Comparison of ENCODE assay signal across 1 cellular context in the genomic region with DNA sequence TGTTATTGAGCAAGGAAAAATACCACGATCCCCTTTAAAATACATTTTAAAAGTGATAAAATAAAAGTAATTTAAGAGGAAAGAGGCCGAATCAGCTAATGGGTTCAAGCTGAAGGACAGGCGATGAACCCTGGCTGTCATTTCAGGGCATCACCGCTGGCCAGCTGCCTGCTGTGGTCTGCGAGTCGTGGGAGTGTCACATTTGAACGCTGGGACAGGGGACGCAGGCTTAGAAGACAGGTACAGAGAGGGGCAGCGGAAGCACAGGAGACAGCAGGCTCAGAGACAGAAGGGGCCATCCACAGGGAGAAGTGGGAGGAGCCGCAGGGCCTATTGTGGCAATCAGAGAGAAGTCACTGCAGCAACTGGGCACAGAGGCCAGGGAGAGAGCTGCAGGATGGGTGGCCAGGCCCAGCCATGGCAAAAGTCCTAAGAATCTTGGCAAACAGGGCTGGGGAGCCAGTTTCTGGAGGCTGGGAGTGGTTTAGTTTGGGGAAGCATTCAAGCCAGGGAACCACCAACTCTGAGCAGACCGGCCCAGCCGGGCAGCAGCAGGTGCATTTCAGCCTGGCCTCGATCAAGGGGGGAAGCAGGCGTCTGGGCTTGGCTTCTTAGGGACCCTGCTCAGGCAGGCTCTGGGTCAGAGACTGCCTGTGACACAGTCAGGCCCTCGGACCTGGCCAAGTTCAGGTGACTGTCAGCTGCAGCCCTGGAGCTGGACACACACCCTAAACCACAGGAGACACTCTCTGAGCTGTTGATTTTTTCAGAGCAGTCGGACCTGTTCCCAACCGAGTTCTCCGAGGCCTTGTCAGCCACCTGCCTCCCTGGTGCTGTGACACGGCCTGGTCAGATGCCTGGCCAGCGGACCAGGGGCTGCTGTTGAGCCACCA.
TF ChIP-seq lines count a peak whose summit lies in the region.

No MANE protein-coding gene starts in this region.

TF ChIP-seq in neural cell, 6 proteins besides CTCF, POLR2A, EP300 and RAD21:
- TF ChIP-seq, protein P1, sequence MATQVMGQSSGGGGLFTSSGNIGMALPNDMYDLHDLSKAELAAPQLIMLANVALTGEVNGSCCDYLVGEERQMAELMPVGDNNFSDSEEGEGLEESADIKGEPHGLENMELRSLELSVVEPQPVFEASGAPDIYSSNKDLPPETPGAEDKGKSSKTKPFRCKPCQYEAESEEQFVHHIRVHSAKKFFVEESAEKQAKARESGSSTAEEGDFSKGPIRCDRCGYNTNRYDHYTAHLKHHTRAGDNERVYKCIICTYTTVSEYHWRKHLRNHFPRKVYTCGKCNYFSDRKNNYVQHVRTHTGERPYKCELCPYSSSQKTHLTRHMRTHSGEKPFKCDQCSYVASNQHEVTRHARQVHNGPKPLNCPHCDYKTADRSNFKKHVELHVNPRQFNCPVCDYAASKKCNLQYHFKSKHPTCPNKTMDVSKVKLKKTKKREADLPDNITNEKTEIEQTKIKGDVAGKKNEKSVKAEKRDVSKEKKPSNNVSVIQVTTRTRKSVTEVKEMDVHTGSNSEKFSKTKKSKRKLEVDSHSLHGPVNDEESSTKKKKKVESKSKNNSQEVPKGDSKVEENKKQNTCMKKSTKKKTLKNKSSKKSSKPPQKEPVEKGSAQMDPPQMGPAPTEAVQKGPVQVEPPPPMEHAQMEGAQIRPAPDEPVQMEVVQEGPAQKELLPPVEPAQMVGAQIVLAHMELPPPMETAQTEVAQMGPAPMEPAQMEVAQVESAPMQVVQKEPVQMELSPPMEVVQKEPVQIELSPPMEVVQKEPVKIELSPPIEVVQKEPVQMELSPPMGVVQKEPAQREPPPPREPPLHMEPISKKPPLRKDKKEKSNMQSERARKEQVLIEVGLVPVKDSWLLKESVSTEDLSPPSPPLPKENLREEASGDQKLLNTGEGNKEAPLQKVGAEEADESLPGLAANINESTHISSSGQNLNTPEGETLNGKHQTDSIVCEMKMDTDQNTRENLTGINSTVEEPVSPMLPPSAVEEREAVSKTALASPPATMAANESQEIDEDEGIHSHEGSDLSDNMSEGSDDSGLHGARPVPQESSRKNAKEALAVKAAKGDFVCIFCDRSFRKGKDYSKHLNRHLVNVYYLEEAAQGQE (IDR thresholded peaks at IDR 0.05; ENCODE audit: borderline replicate concordance): no peak
- TF ChIP-seq SMC3 (conservative IDR thresholded peaks at IDR 0.05; ENCODE audit: poor library complexity): no peak
- TF ChIP-seq EZH2 (IDR thresholded peaks at IDR 0.05; ENCODE audit: borderline replicate concordance, insufficient read depth, low read length, poor library complexity, severe bottlenecking): no peak
- TF ChIP-seq POLR2AphosphoS5 (IDR thresholded peaks at IDR 0.05): no peak
- TF ChIP-seq TAF1 (IDR thresholded peaks at IDR 0.05; ENCODE audit: low read depth): no peak
- no peak for TF ChIP-seq MXI1 (conservative IDR thresholded peaks at IDR 0.05; ENCODE audit: poor library complexity, severe bottlenecking)
